ENCODE assay signal across 29 cellular contexts in the genomic region with DNA sequence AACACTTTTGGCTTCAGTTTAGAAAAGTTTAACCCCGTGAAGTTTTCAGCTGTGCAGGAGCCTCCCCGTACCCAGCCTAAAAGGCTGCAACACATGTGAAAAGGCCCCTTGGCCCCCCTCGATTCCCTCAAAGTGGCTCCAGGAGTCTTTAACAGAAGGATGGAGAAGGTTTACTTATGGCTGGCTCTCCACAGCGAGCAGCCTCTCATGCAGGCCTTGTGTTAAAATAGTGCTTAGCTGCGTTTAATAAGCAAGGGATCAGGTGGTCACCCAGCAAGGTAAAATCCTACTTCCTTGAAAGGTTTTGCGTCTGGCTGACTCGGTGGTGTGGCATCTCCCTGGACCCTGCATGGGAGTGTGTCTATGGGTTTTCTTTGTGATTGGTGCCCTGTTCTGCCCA. TPM values are rescaled to one million over a fixed set of nuclear protein-coding genes. Genes with fewer than 3 reads are reported as not detected.
"Had no signal": no experiment of that assay in that cellular context is flagged by ENCODE, and none has a peak within 500 bp of the region (broad histone marks: within the 10 kb centered on the region; RNA-seq: fewer than 3 reads in every experiment).

No MANE protein-coding gene starts in this region.

- ATAC-seq: activated CD4-positive, alpha-beta T cell treated with anti-CD3 and anti-CD28 coated beads for 36 hours; activated CD8-positive, alpha-beta memory T cell treated with anti-CD3 and anti-CD28 coated beads, Interleukin-2, amount 10 ng/mL, durations not matched to agents 7 days and 5 days; activated CD8-positive, alpha-beta T cell treated with anti-CD3 and anti-CD28 coated beads, Interleukin-2, amount 10 ng/mL, durations not matched to agents 7 days and 5 days; activated T-cell treated with anti-CD3 and anti-CD28 coated beads, Interleukin-2, amount 50 U/mL, for 72 hours; body of pancreas; gastroesophageal sphincter; heart right ventricle had no signal

- H3K27ac Mint-ChIP-seq: activated CD4-positive, alpha-beta memory T cell treated with anti-CD3 and anti-CD28 coated beads for 36 hours; activated CD4-positive, alpha-beta T cell treated with anti-CD3 and anti-CD28 coated beads for 36 hours; activated CD4-positive, alpha-beta T cell treated with anti-CD3 and anti-CD28 coated beads, Interleukin-2, amount 10 ng/mL, durations not matched to agents 24 days and 14 days; activated CD8-positive, alpha-beta memory T cell treated with anti-CD3 and anti-CD28 coated beads, Interleukin-2, amount 10 ng/mL, durations not matched to agents 7 days and 5 days; activated CD8-positive, alpha-beta T cell treated with anti-CD3 and anti-CD28 coated beads, Interleukin-2, amount 10 ng/mL, durations not matched to agents 7 days and 5 days; activated naive CD8-positive, alpha-beta T cell; activated T-cell treated with anti-CD3 and anti-CD28 coated beads, Interleukin-2, amount 50 U/mL, for 72 hours had no signal

- H3K9me3 Mint-ChIP-seq: activated CD4-positive, alpha-beta memory T cell treated with anti-CD3 and anti-CD28 coated beads for 36 hours had no signal

- DNase-seq: activated CD4-positive, alpha-beta memory T cell treated with anti-CD3 and anti-CD28 coated beads for 36 hours; activated CD4-positive, alpha-beta T cell treated with anti-CD3 and anti-CD28 coated beads for 36 hours; activated CD4-positive, alpha-beta T cell treated with anti-CD3 and anti-CD28 coated beads, Interleukin-2, amount 10 ng/mL, durations not matched to agents 24 days and 14 days; activated CD4-positive, CD25-positive, alpha-beta regulatory T cell; activated CD4-positive, CD25-positive, alpha-beta regulatory T cell treated with anti-CD3 and anti-CD28 coated beads, Interleukin-2, amount 50 U/mL, for 72 hours; activated CD8-positive, alpha-beta memory T cell treated with anti-CD3 and anti-CD28 coated beads, Interleukin-2, amount 10 ng/mL, durations not matched to agents 7 days and 5 days; activated CD8-positive, alpha-beta memory T cell treated with anti-CD3 and anti-CD28 coated beads, Interleukin-2, amount 50 U/mL, for 4 hours; activated CD8-positive, alpha-beta T cell treated with anti-CD3 and anti-CD28 coated beads, Interleukin-2, amount 10 ng/mL, durations not matched to agents 7 days and 5 days; activated gamma-delta T cell; activated naive CD4-positive, alpha-beta T cell; activated naive CD4-positive, alpha-beta T cell treated with anti-CD3 and anti-CD28 coated beads, Interleukin-2, amount 50 U/mL, for 16 hours; activated T-cell treated with anti-CD3 and anti-CD28 coated beads, Interleukin-2, amount 50 U/mL, for 1 hour; activated T-cell treated with anti-CD3 and anti-CD28 coated beads, Interleukin-2, amount 50 U/mL, for 72 hours; amniotic stem cell; anterior cingulate cortex; body of pancreas; caudate nucleus; effector memory CD4-positive, alpha-beta T cell; erythroblast; esophagus squamous epithelium; foreskin melanocyte; heart right ventricle; T-helper 2 cell had no signal

- H3K4me3 Mint-ChIP-seq: activated CD4-positive, alpha-beta memory T cell treated with anti-CD3 and anti-CD28 coated beads for 36 hours; activated CD4-positive, alpha-beta T cell treated with anti-CD3 and anti-CD28 coated beads for 36 hours; activated CD4-positive, alpha-beta T cell treated with anti-CD3 and anti-CD28 coated beads, Interleukin-2, amount 10 ng/mL, durations not matched to agents 24 days and 14 days; activated CD8-positive, alpha-beta memory T cell treated with anti-CD3 and anti-CD28 coated beads, Interleukin-2, amount 10 ng/mL, durations not matched to agents 7 days and 5 days; activated CD8-positive, alpha-beta T cell treated with anti-CD3 and anti-CD28 coated beads, Interleukin-2, amount 10 ng/mL, durations not matched to agents 7 days and 5 days; activated naive CD8-positive, alpha-beta T cell; activated T-cell treated with anti-CD3 and anti-CD28 coated beads, Interleukin-2, amount 50 U/mL, for 72 hours had no signal

- H3K27me3 ChIP-seq: body of pancreas, esophagus squamous epithelium, gastroesophageal sphincter, heart right ventricle had no signal

- H3K36me3 ChIP-seq: gastroesophageal sphincter had no signal

- H3K27ac ChIP-seq: body of pancreas, heart right ventricle had no signal

- H3K4me3 ChIP-seq: body of pancreas, esophagus squamous epithelium, gastroesophageal sphincter, heart right ventricle had no signal

- H3K9me3 ChIP-seq: body of pancreas, esophagus squamous epithelium, gastroesophageal sphincter, heart right ventricle had no signal

- H3K27me3 Mint-ChIP-seq: activated CD4-positive, alpha-beta memory T cell treated with anti-CD3 and anti-CD28 coated beads for 36 hours; activated CD4-positive, alpha-beta T cell treated with anti-CD3 and anti-CD28 coated beads for 36 hours; activated CD4-positive, alpha-beta T cell treated with anti-CD3 and anti-CD28 coated beads, Interleukin-2, amount 10 ng/mL, durations not matched to agents 24 days and 14 days; activated CD8-positive, alpha-beta memory T cell treated with anti-CD3 and anti-CD28 coated beads, Interleukin-2, amount 10 ng/mL, durations not matched to agents 7 days and 5 days; activated naive CD8-positive, alpha-beta T cell had no signal

- H3K4me1 ChIP-seq: body of pancreas had no signal

RNA-seq across cellular contexts. Expression of a gene that starts 40.1 kb away (rescaled TPM):
- total RNA-seq: fibroblast of villous mesenchyme had no signal
- polyA plus RNA-seq: fibroblast of lung had no signal

RNA-seq across cellular contexts. Expression of a gene that starts 52.4 kb away (rescaled TPM):
- total RNA-seq: chondrocyte, fibroblast of lung, fibroblast of villous mesenchyme, glomerular endothelial cell had no signal
- polyA plus RNA-seq: fibroblast of lung had no signal
